1 cellular context compared by ENCODE assay signal in the genomic region with DNA sequence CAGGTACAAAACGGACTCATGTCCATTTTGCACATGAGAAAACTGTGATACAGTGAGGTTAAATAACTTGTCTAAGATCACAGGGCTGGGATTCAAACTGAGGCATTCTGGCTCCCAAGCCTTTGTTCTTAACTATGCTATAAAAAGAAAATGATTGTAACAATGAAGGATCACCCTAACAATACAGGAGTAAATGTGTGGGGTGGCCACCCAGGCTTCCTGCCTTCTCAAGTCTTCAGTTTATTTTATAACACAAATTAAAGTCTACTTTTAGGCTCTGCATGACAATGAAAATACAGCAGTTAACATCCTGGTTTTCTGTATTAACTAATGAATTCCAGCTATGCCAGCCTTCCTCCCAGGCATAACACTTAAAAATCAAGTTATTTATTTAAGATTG.
TF ChIP-seq lines count a peak whose summit lies in the region.

No MANE protein-coding gene starts in this region.

TF ChIP-seq in GM12891, 5 proteins besides CTCF, POLR2A, EP300 and RAD21:
- TF ChIP-seq TAF1 (IDR thresholded peaks at IDR 0.05; ENCODE audit: low read depth, low read length) (no peak), POLR2AphosphoS5 (IDR thresholded peaks at IDR 0.05; ENCODE audit: low read depth, low read length) (no peak), POU2F2 (IDR thresholded peaks at IDR 0.05; ENCODE audit: low read depth, low read length) (no peak), PAX5 (IDR thresholded peaks at IDR 0.05; ENCODE audit: insufficient read depth, low read length, severe bottlenecking) (no peak), SPI1 (IDR thresholded peaks at IDR 0.05; ENCODE audit: low read depth, low read length) (no peak)
